Comparison of ENCODE assay signal across 9 cellular contexts in genomic region chr6:30570263-30570662, GRCh38. TPM values are rescaled to one million over a fixed set of nuclear protein-coding genes. Genes with fewer than 3 reads are reported as not detected.
A peak's percentile ranks its signal among the peaks of the same experiment; 100 is the strongest.
DNase-seq lines count a peak whose midpoint lies in the region; ATAC-seq and TF ChIP-seq lines count a peak whose summit lies in the region.
"Had no signal": no experiment of that assay in that cellular context is flagged by ENCODE, and none has a peak within 500 bp of the region (broad histone marks: within the 10 kb centered on the region; RNA-seq: fewer than 3 reads in every experiment).

No MANE protein-coding gene starts in this region.

- H3K27me3 Mint-ChIP-seq in activated naive CD4-positive, alpha-beta T cell treated with anti-CD3 and anti-CD28 coated beads, Interleukin-2, amount 50 U/mL, for 24 hours, result no peaks in the 10 kb centered on the region
- no peaks in the 10 kb centered on the region for H3K27me3 Mint-ChIP-seq in memory B cell

- H3K4me3 ChIP-seq in ascending aorta, result peak overlapping the region; percentile 72 to 91
- H3K4me3 ChIP-seq in upper lobe of right lung, result peak overlapping the region; percentile 63

- peaks cover 11% of the 10 kb centered on the region for H3K36me3 Mint-ChIP-seq in activated naive CD4-positive, alpha-beta T cell treated with anti-CD3 and anti-CD28 coated beads, Interleukin-2, amount 50 U/mL, for 24 hours
- no peaks in the 10 kb centered on the region for H3K36me3 Mint-ChIP-seq in memory B cell

- intact Hi-C loops in ascending aorta (cut with DNase I) (loop anchor here (2.0 kb wide), 1 partner anchor 45 kb away; no protein-coding TSS in a partner anchor), upper lobe of right lung (cut with DNase I) (no loop called here)

- H3K9me3 Mint-ChIP-seq in activated naive CD4-positive, alpha-beta T cell treated with anti-CD3 and anti-CD28 coated beads, Interleukin-2, amount 50 U/mL, for 24 hours, result no peaks in the 10 kb centered on the region
- H3K9me3 Mint-ChIP-seq in memory B cell, result no peaks in the 10 kb centered on the region

- DNase-seq in activated naive CD4-positive, alpha-beta T cell (lab: John Stamatoyannopoulos, UW), result no peak
- DNase-seq in ascending aorta (ENCODE audit: low spot score in 2 of 2), result no peak
- DNase-seq in memory B cell (ENCODE audit: low spot score in 2 of 2), result no peak
- no peak for DNase-seq in upper lobe of right lung
- no peak for DNase-seq in HPDE6-E6E7 (ENCODE audit: extremely low spot score)
- no peak for DNase-seq in HK-2 (ENCODE audit: unreplicated experiment)
- DNase-seq: stimulated activated CD4-positive, alpha-beta T cell treated with anti-CD3 and anti-CD28 coated beads, Interleukin-4, amount 100 ng/mL, for 24 hours had no signal

- peak overlapping the region; percentile 89 to 92 for H3K27ac ChIP-seq in ascending aorta
- H3K27ac ChIP-seq in upper lobe of right lung, result peak overlapping the region; percentile 90

- H3K27ac Mint-ChIP-seq in activated naive CD4-positive, alpha-beta T cell treated with anti-CD3 and anti-CD28 coated beads, Interleukin-2, amount 50 U/mL, for 24 hours, result peak overlapping the region; percentile 73
- H3K27ac Mint-ChIP-seq in memory B cell, result peak overlapping the region; percentile 97

- ATAC-seq in memory B cell (ENCODE audit: low read depth) (no peak), upper lobe of right lung (no peak), GM19351 (IDR thresholded peaks at IDR 0.05; ENCODE audit: unreplicated experiment) (no peak)

- TF ChIP-seq CTCF in ascending aorta (IDR thresholded peaks at IDR 0.05) (no peak), upper lobe of right lung (IDR thresholded peaks at IDR 0.05) (no peak)

- peak overlapping the region; percentile 99 for H3K4me3 Mint-ChIP-seq in activated naive CD4-positive, alpha-beta T cell treated with anti-CD3 and anti-CD28 coated beads, Interleukin-2, amount 50 U/mL, for 24 hours
- H3K4me3 Mint-ChIP-seq in memory B cell, result peak overlapping the region; percentile 99

- no peaks in the 10 kb centered on the region for H3K9me3 ChIP-seq in ascending aorta
- H3K9me3 ChIP-seq in upper lobe of right lung, result no peaks in the 10 kb centered on the region

- H3K4me1 ChIP-seq in ascending aorta (peaks cover 9 to 19% of the 10 kb centered on the region in 2 donors), upper lobe of right lung (peaks cover 29% of the 10 kb centered on the region)

- H3K27me3 ChIP-seq in ascending aorta (no peaks in the 10 kb centered on the region), upper lobe of right lung (no peaks in the 10 kb centered on the region)

- no peaks in the 10 kb centered on the region for H3K36me3 ChIP-seq in ascending aorta
- H3K36me3 ChIP-seq in upper lobe of right lung, result peaks cover 2% of the 10 kb centered on the region

- peaks cover 80% of the 10 kb centered on the region for H3K4me1 Mint-ChIP-seq in activated naive CD4-positive, alpha-beta T cell treated with anti-CD3 and anti-CD28 coated beads, Interleukin-2, amount 50 U/mL, for 24 hours
- H3K4me1 Mint-ChIP-seq in memory B cell, result peaks cover 34% of the 10 kb centered on the region

RNA-seq across cellular contexts. Expression of gene ABCF1, which starts 1.0 kb away (rescaled TPM):
- 36.6 TPM for total RNA-seq in ascending aorta
- total RNA-seq in upper lobe of right lung, result 42.5 TPM

RNA-seq across cellular contexts. Expression of gene PRR3, which starts 13.2 kb away (rescaled TPM):
- total RNA-seq in ascending aorta (25.0 TPM), upper lobe of right lung (6.9 TPM)

RNA-seq across cellular contexts. Expression of gene GNL1, which starts 14.0 kb away (rescaled TPM):
- 33.0 TPM for total RNA-seq in ascending aorta
- 54.8 TPM for total RNA-seq in upper lobe of right lung

RNA-seq across cellular contexts. Expression of gene PPP1R10, which starts 46.8 kb away (rescaled TPM):
- total RNA-seq in ascending aorta (52.6 TPM), upper lobe of right lung (68.3 TPM)

RNA-seq across cellular contexts. Expression of gene MRPS18B, which starts 47.4 kb away (rescaled TPM):
- total RNA-seq in ascending aorta (33.0 TPM), upper lobe of right lung (48.9 TPM)
